ENCODE assay signal across 1 cellular context in genomic region chr11:76801205-76801604, GRCh38.
TF ChIP-seq lines count a peak whose summit lies in the region.

No MANE protein-coding gene starts in this region.

TF ChIP-seq in IMR-90, 13 proteins besides CTCF, POLR2A, EP300 and RAD21 (continued from another document):
- no peak for TF ChIP-seq MAFK (IDR thresholded peaks at IDR 0.05; ENCODE audit: low read depth, low read length)
- TF ChIP-seq MXI1 (IDR thresholded peaks at IDR 0.05; ENCODE audit: borderline replicate concordance, low read depth, low read length): no peak
